In the genomic region with DNA sequence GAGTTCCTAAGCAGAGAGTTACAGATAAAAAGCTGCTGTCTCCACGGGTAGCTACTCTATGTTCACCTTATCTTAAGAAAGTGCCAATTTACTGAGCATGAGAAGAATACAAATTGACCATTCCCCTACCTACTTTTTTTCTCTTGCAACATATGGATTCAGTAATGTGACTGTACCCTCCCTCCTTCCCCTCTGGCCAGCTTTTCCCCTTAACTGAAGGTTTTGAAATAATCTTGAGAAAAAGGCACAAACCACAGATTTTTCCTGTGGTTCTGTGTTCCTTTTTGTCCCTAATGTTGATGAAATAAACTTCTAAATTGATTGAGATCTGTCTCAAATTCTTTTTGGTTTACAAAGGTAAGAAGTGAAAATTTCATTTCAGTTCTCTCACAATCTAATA, we compare ENCODE assay signal across 19 cellular contexts.
DNase-seq lines count a peak whose midpoint lies in the region; ATAC-seq lines count a peak whose summit lies in the region.
"Had no signal": no experiment of that assay in that cellular context is flagged by ENCODE, and none has a peak within 500 bp of the region (broad histone marks: within the 10 kb centered on the region; RNA-seq: fewer than 3 reads in every experiment).

No MANE protein-coding gene starts in this region.

- H3K4me1 ChIP-seq in effector memory CD4-positive, alpha-beta T cell (ENCODE audit: control insufficient read depth, insufficient read depth, low read length, poor library complexity, severe bottlenecking): peaks cover 12% of the 10 kb centered on the region
- H3K4me1 ChIP-seq: breast epithelium, pancreas, Peyer's patch had no signal

- H3K36me3 ChIP-seq in effector memory CD4-positive, alpha-beta T cell (ENCODE audit: control insufficient read depth, insufficient read depth, low read length): no peaks in the 10 kb centered on the region
- H3K36me3 ChIP-seq: breast epithelium, pancreas, Peyer's patch had no signal

- peak overlapping the region; percentile 51 for H3K27ac ChIP-seq in effector memory CD4-positive, alpha-beta T cell (ENCODE audit: insufficient read depth, low read length, poor library complexity, severe bottlenecking)
- H3K27ac ChIP-seq: breast epithelium, KMS-11, pancreas had no signal

- H3K4me3 ChIP-seq in effector memory CD4-positive, alpha-beta T cell (ENCODE audit: insufficient read depth, low read depth, low read length, poor library complexity, severe bottlenecking): no peak overlapping the region
- H3K4me3 ChIP-seq: breast epithelium, GM12878, pancreas, Peyer's patch had no signal

- no peak for ATAC-seq in GM21515 (IDR thresholded peaks at IDR 0.05; ENCODE audit: unreplicated experiment)
- no peak for ATAC-seq in HG02588 (IDR thresholded peaks at IDR 0.05; ENCODE audit: unreplicated experiment)
- ATAC-seq: GM12878, left colon, pancreas had no signal

- no peaks in the 10 kb centered on the region for H3K27me3 ChIP-seq in effector memory CD4-positive, alpha-beta T cell (replicated peaks; ENCODE audit: control insufficient read depth, insufficient read depth, low read length, poor library complexity, severe bottlenecking)
- H3K27me3 ChIP-seq: breast epithelium, pancreas, Peyer's patch had no signal

- DNase-seq in SIG-M5 treated with dmso at 0.1 percent for 504 hours (lab: John Stamatoyannopoulos, UW; ENCODE audit: unreplicated experiment) (peak; percentile 61), SIG-M5 (lab: John Stamatoyannopoulos, UW) (no peak), GF-D8 (lab: John Stamatoyannopoulos, UW) (peak; percentile 80), SKM-1 (lab: John Stamatoyannopoulos, UW; ENCODE audit: unreplicated experiment) (peak; percentile 35), putamen (ENCODE audit: low spot score) (no peak)
- no peak for DNase-seq in effector memory CD4-positive, alpha-beta T cell
- DNase-seq: 8988T; hypothalamus; left colon; NCI-H1694 treated with DMSO at 0.1 percent for 48 hours; NCI-H524; pancreas; Peyer's patch; stimulated activated naive CD4-positive, alpha-beta T cell treated with Interleukin-2 at 50 U/mL for 16 hours had no signal

- H3K9me3 ChIP-seq in effector memory CD4-positive, alpha-beta T cell (ENCODE audit: control insufficient read depth, low read length): peaks cover 17% of the 10 kb centered on the region
- H3K9me3 ChIP-seq: pancreas had no signal

Comparison
In these comparisons a context has a peak if more than half of its experiments do, and no peak if none do; other contexts are left out.
1. DNase-seq: peak in SIG-M5 treated with dmso at 0.1 percent for 504 hours (single experiment), GF-D8 (single experiment) and SKM-1 (single experiment); none in SIG-M5 (single experiment), effector memory CD4-positive, alpha-beta T cell (0 of 3) and putamen (single experiment).